In the genomic region with DNA sequence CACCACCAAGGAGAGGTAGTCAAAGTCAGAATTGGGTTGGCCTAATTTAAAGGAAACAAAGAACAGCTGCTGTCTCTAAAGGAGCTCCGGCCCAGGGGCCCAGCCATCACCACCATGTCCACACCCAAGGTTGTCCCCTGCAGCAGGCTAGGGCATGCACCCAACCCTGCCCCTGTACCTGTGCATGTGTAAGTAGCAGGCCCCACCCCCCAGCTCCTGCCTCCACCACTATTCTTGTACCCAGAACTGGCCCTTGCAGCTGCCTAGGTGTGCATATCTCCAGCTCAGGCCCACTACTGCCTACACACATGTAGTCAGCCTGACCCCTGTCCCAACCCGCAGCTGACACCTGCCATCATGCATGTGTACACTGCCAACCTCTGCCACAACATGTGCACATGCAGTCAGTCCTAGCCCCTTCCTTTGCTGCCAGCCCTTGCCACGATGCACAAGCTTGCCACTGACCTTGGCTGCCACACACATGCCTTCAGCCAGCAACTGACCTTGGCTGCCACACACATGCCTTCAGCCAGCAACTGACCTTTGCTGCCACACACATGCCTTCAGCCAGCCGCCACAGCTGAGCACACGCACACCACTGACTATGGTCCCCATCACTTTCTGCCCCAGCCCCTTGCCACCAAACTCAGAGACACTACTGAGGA, we compare ENCODE assay signal across 1 cellular context.
TF ChIP-seq lines count a peak whose summit lies in the region.

No MANE protein-coding gene starts in this region.

TF ChIP-seq in HepG2, 621 proteins besides CTCF, POLR2A, EP300 and RAD21 (continued from another document):
- TF ChIP-seq RCOR2 (CRISPR knock-in tag; IDR thresholded peaks at IDR 0.05) (no peak), SOX6 (IDR thresholded peaks at IDR 0.05) (no peak), SOX6 (CRISPR knock-in tag; IDR thresholded peaks at IDR 0.05) (no peak), GZF1 (CRISPR knock-in tag; IDR thresholded peaks at IDR 0.05) (no peak), JUND (CRISPR knock-in tag; IDR thresholded peaks at IDR 0.05) (no peak), ZC3H4 (CRISPR knock-in tag; IDR thresholded peaks at IDR 0.05; ENCODE audit: borderline replicate concordance) (no peak), PAF1 (CRISPR knock-in tag; IDR thresholded peaks at IDR 0.05) (no peak), ZNF451 (CRISPR knock-in tag; IDR thresholded peaks at IDR 0.05) (no peak), ARNT (IDR thresholded peaks at IDR 0.05) (no peak), EHMT2 (IDR thresholded peaks at IDR 0.05; ENCODE audit: borderline replicate concordance, low read depth, low read length) (no peak), KLF16 (CRISPR knock-in tag; IDR thresholded peaks at IDR 0.05) (no peak), GLI4 (CRISPR knock-in tag; IDR thresholded peaks at IDR 0.05; ENCODE audit: borderline replicate concordance) (no peak), DPF2 (CRISPR knock-in tag; IDR thresholded peaks at IDR 0.05; ENCODE audit: borderline replicate concordance, low read depth) (no peak)
- TF ChIP-seq, protein P1, sequence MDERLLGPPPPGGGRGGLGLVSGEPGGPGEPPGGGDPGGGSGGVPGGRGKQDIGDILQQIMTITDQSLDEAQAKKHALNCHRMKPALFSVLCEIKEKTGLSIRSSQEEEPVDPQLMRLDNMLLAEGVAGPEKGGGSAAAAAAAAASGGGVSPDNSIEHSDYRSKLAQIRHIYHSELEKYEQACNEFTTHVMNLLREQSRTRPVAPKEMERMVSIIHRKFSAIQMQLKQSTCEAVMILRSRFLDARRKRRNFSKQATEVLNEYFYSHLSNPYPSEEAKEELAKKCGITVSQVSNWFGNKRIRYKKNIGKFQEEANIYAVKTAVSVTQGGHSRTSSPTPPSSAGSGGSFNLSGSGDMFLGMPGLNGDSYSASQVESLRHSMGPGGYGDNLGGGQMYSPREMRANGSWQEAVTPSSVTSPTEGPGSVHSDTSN (CRISPR knock-in tag; IDR thresholded peaks at IDR 0.05): no peak
